In genomic region chr1:11527541-11528452, GRCh38 we compare ENCODE assay signal across 16 cellular contexts. TPM values are rescaled to one million over a fixed set of nuclear protein-coding genes. Genes with fewer than 3 reads are reported as not detected.
DNase-seq lines count a peak whose midpoint lies in the region; ATAC-seq and TF ChIP-seq lines count a peak whose summit lies in the region.
"Had no signal": no experiment of that assay in that cellular context is flagged by ENCODE, and none has a peak within 500 bp of the region (broad histone marks: within the 10 kb centered on the region; RNA-seq: fewer than 3 reads in every experiment).

No MANE protein-coding gene starts in this region.

- no peak overlapping the region for H3K4me3 Mint-ChIP-seq in activated CD8-positive, alpha-beta memory T cell treated with anti-CD3 and anti-CD28 coated beads, Interleukin-2, amount 10 ng/mL, durations not matched to agents 7 days and 5 days
- no peak overlapping the region for H3K4me3 Mint-ChIP-seq in endodermal cell
- H3K4me3 Mint-ChIP-seq in neural crest cell = no peak overlapping the region
- no peak overlapping the region for H3K4me3 Mint-ChIP-seq in endothelial cell (ENCODE audit: unreplicated experiment)
- H3K4me3 Mint-ChIP-seq: CD8-positive, alpha-beta memory T cell; HFFc6 had no signal

- no peaks in the 10 kb centered on the region for H3K36me3 Mint-ChIP-seq in activated CD8-positive, alpha-beta memory T cell treated with anti-CD3 and anti-CD28 coated beads, Interleukin-2, amount 10 ng/mL, durations not matched to agents 7 days and 5 days
- H3K36me3 Mint-ChIP-seq in endodermal cell (ENCODE audit: low read depth) = peaks cover 6% of the 10 kb centered on the region
- H3K36me3 Mint-ChIP-seq in neural crest cell (ENCODE audit: low read depth) = no peaks in the 10 kb centered on the region
- peaks cover 4% of the 10 kb centered on the region for H3K36me3 Mint-ChIP-seq in endothelial cell (ENCODE audit: low read depth, unreplicated experiment)
- H3K36me3 Mint-ChIP-seq: CD8-positive, alpha-beta memory T cell had no signal

- H3K36me3 ChIP-seq in endodermal cell (ENCODE audit: control insufficient read depth, insufficient read depth, low read length) (no peaks in the 10 kb centered on the region), upper lobe of right lung (no peaks in the 10 kb centered on the region)
- H3K36me3 ChIP-seq: BLaER1 had no signal

- H3K9ac ChIP-seq in endodermal cell (ENCODE audit: extremely low read depth, low read length, poor library complexity, severe bottlenecking) = no peak overlapping the region
- H3K9ac ChIP-seq: BLaER1 had no signal

- H3K27ac ChIP-seq in endodermal cell (ENCODE audit: low read depth, low read length) (no peak overlapping the region), upper lobe of right lung (no peak overlapping the region)
- H3K27ac ChIP-seq: BLaER1 had no signal

- no peak for ATAC-seq in activated CD8-positive, alpha-beta memory T cell treated with anti-CD3 and anti-CD28 coated beads, Interleukin-2, amount 10 ng/mL, durations not matched to agents 7 days and 5 days
- ATAC-seq in upper lobe of right lung (no peak), HG02970 (IDR thresholded peaks at IDR 0.05; ENCODE audit: low FRiP score, unreplicated experiment) (no peak)
- ATAC-seq: GM12878 had no signal

- DNase-seq in activated CD8-positive, alpha-beta memory T cell treated with anti-CD3 and anti-CD28 coated beads, Interleukin-2, amount 50 U/mL, for 48 hours = peak; percentile 20
- DNase-seq in activated CD8-positive, alpha-beta memory T cell treated with anti-CD3 and anti-CD28 coated beads, Interleukin-2, amount 10 ng/mL, durations not matched to agents 7 days and 5 days = no peak
- DNase-seq in endodermal cell (peak; percentile 18), neural crest cell (ENCODE audit: low read depth, low spot score) (no peak), upper lobe of right lung (peak; percentile 23), endothelial cell (ENCODE audit: low spot score) (no peak), NCI-H526 (lab: John Stamatoyannopoulos, UW) (no peak)
- DNase-seq: 8988T; AML-193; CD8-positive, alpha-beta memory T cell; DMS 273 treated with DMSO at 0.1 percent for 48 hours; HCEC 1CT; HFFc6 had no signal

- no peaks in the 10 kb centered on the region for H3K4me1 Mint-ChIP-seq in activated CD8-positive, alpha-beta memory T cell treated with anti-CD3 and anti-CD28 coated beads, Interleukin-2, amount 10 ng/mL, durations not matched to agents 7 days and 5 days
- H3K4me1 Mint-ChIP-seq in endodermal cell (peaks cover 11% of the 10 kb centered on the region), neural crest cell (no peaks in the 10 kb centered on the region), endothelial cell (ENCODE audit: unreplicated experiment) (no peaks in the 10 kb centered on the region)
- H3K4me1 Mint-ChIP-seq: CD8-positive, alpha-beta memory T cell had no signal

- intact Hi-C loops in upper lobe of right lung (cut with DNase I) = no loop called here

- WGBS in endodermal cell (ENCODE audit: insufficient coverage in 1 of 2, insufficient read length in 1 of 2), 2 experiments = 91 to 96% methylated on average over 8 to 13 of the region's 13 CpGs

- no peaks in the 10 kb centered on the region for H3K27me3 Mint-ChIP-seq in activated CD8-positive, alpha-beta memory T cell treated with anti-CD3 and anti-CD28 coated beads, Interleukin-2, amount 10 ng/mL, durations not matched to agents 7 days and 5 days
- no peaks in the 10 kb centered on the region for H3K27me3 Mint-ChIP-seq in endodermal cell (ENCODE audit: insufficient read depth)
- H3K27me3 Mint-ChIP-seq in neural crest cell (ENCODE audit: low read depth) = no peaks in the 10 kb centered on the region
- H3K27me3 Mint-ChIP-seq in endothelial cell (ENCODE audit: unreplicated experiment) = peaks cover 8% of the 10 kb centered on the region
- H3K27me3 Mint-ChIP-seq: CD8-positive, alpha-beta memory T cell had no signal

- H3K9me3 Mint-ChIP-seq in activated CD8-positive, alpha-beta memory T cell treated with anti-CD3 and anti-CD28 coated beads, Interleukin-2, amount 10 ng/mL, durations not matched to agents 7 days and 5 days (ENCODE audit: low read depth) = no peaks in the 10 kb centered on the region
- H3K9me3 Mint-ChIP-seq in endodermal cell = no peaks in the 10 kb centered on the region
- H3K9me3 Mint-ChIP-seq in neural crest cell = no peaks in the 10 kb centered on the region
- no peaks in the 10 kb centered on the region for H3K9me3 Mint-ChIP-seq in endothelial cell (ENCODE audit: unreplicated experiment)
- H3K9me3 Mint-ChIP-seq: CD8-positive, alpha-beta memory T cell; HFFc6 had no signal

- H3K4me1 ChIP-seq in endodermal cell (ENCODE audit: control insufficient read depth, insufficient read depth, low read length) = no peaks in the 10 kb centered on the region
- no peaks in the 10 kb centered on the region for H3K4me1 ChIP-seq in upper lobe of right lung
- H3K4me1 ChIP-seq: BLaER1 had no signal

- CTCF ChIA-PET in activated CD8-positive, alpha-beta memory T cell treated with anti-CD3 and anti-CD28 coated beads, Interleukin-2, amount 10 ng/mL, durations not matched to agents 7 days and 5 days (lab: Charles Lee) = no interaction called here

- no peak overlapping the region for H3K27ac Mint-ChIP-seq in activated CD8-positive, alpha-beta memory T cell treated with anti-CD3 and anti-CD28 coated beads, Interleukin-2, amount 10 ng/mL, durations not matched to agents 7 days and 5 days
- H3K27ac Mint-ChIP-seq in endodermal cell (no peak overlapping the region), neural crest cell (ENCODE audit: unreplicated experiment) (peak overlapping the region; percentile 28), endothelial cell (ENCODE audit: unreplicated experiment) (no peak overlapping the region)
- H3K27ac Mint-ChIP-seq: CD8-positive, alpha-beta memory T cell; HFFc6 had no signal

- no peak overlapping the region for H3K4me3 ChIP-seq in endodermal cell (ENCODE audit: low read length)
- H3K4me3 ChIP-seq in upper lobe of right lung = no peak overlapping the region
- H3K4me3 ChIP-seq: BLaER1, GM12878 had no signal

- H3K9me3 ChIP-seq in endodermal cell (ENCODE audit: control insufficient read depth, low read length) = no peaks in the 10 kb centered on the region
- no peaks in the 10 kb centered on the region for H3K9me3 ChIP-seq in upper lobe of right lung
- H3K9me3 ChIP-seq: BLaER1 had no signal

- H3K27me3 ChIP-seq in endodermal cell (ENCODE audit: control insufficient read depth, insufficient read depth, low read length, poor library complexity, severe bottlenecking) = no peaks in the 10 kb centered on the region
- H3K27me3 ChIP-seq in upper lobe of right lung = no peaks in the 10 kb centered on the region
- H3K27me3 ChIP-seq: BLaER1 had no signal

- TF ChIP-seq CTCF in endodermal cell (conservative IDR thresholded peaks at IDR 0.05) = no peak
- TF ChIP-seq CTCF in neural crest cell (conservative IDR thresholded peaks at IDR 0.05) = no peak
- TF ChIP-seq CTCF in upper lobe of right lung (IDR thresholded peaks at IDR 0.05) = no peak
- no peak for TF ChIP-seq CTCF in endothelial cell (IDR thresholded peaks at IDR 0.05; ENCODE audit: unreplicated experiment)

RNA-seq across cellular contexts. Expression of gene DISP3, which starts 48.8 kb away (rescaled TPM):
- total RNA-seq in activated CD8-positive, alpha-beta memory T cell treated with anti-CD3 and anti-CD28 coated beads, Interleukin-2, amount 10 ng/mL, durations not matched to agents 7 days and 5 days = under 1 TPM; 0.35 to 0.54 TPM
- total RNA-seq in endodermal cell (10 to 100 TPM in 1 of 2 donors, 1 to 10 TPM in 1; 9.6 to 11.6 TPM), neural crest cell (6.8 and 9.1 TPM in 2 replicates), upper lobe of right lung (not detected), endothelial cell (ENCODE audit: unreplicated experiment) (1.6 TPM)
- 31.3 TPM for polyA plus RNA-seq in endodermal cell (2013, experiment 1 of 2)
- 26.0 TPM for polyA plus RNA-seq in endodermal cell (2013, experiment 2 of 2)
- total RNA-seq: HFFc6 had no signal

Comparison
In these comparisons a context has a peak if more than half of its experiments do, and no peak if none do; other contexts are left out.
1. DNase-seq: peak in activated CD8-positive, alpha-beta memory T cell treated with anti-CD3 and anti-CD28 coated beads, Interleukin-2, amount 50 U/mL, for 48 hours (single experiment), endodermal cell (single experiment) and upper lobe of right lung (single experiment); none in activated CD8-positive, alpha-beta memory T cell treated with anti-CD3 and anti-CD28 coated beads, Interleukin-2, amount 10 ng/mL, durations not matched to agents 7 days and 5 days (single experiment), neural crest cell (single experiment), endothelial cell (single experiment) and NCI-H526 (0 of 2).